ENCODE assay signal across 7 cellular contexts in the genomic region with DNA sequence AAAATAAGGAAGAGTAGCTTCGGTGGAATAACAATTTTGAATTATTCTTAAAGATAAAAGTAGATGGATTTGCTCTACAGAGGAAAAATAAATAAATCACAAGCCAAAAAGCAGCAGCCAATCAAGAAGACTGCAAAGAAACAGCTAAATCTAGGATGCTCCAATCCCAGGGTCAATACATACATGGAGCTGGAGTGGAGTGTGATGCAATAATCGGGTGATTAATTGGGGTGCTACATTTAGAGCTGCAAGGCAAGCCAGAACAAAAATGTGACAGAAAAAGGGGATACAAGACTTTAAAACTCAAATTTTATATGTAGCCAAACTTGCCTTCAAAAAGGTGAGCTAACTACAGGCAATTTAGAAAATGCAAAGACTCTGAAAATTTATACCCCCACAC.
"Had no signal": no experiment of that assay in that cellular context is flagged by ENCODE, and none has a peak within 500 bp of the region (broad histone marks: within the 10 kb centered on the region; RNA-seq: fewer than 3 reads in every experiment).

No MANE protein-coding gene starts in this region.

- H3K9ac ChIP-seq: GM23248, KMS-11 had no signal

- H3K27ac ChIP-seq: GM23248, HL-60, KMS-11 had no signal

- DNase-seq: GM23248, H7, HCEC 1CT, KBM-7 had no signal

- H3K4me3 ChIP-seq: GM23248 had no signal

- FAIRE-seq: HepG2 had no signal

- H3K4me2 ChIP-seq: KMS-11 had no signal

- ATAC-seq: HepG2 had no signal

- H2AFZ ChIP-seq: GM23248 had no signal
